Comparison of ENCODE assay signal across 8 cellular contexts in the genomic region with DNA sequence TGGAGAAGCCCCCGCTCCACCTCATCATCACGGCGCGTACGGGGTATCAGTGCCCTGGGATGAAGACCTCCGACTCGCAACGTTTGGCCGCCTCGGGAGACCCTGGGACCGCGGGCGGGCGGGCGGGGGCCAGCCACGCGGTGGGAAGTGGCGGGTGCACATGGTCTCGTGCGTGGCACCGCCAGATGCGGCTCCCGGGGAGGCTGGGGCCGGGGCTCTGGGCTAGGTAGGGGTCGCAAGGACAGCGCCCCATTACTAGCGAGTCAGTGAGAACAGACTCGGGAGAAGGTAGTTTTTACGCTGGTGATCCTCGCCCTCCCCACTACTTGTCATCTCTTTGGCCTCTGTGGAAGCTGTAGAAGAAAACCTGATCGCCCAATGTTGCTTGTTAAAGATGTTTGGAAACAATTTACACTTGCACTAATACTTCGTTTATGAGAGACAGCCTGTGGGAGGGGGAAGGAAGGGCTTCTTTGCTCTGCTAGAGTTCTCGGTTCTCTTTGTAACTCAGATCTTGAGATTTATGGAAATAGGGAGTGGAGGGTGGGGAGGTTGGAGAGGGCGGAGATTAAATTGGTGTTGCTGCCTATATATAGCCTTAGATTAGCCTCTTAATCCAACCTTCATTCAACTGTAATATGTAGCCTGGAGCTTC. TPM values are rescaled to one million over a fixed set of nuclear protein-coding genes. Genes with fewer than 3 reads are reported as not detected.
DNase-seq lines count a peak whose midpoint lies in the region; ATAC-seq and TF ChIP-seq lines count a peak whose summit lies in the region.

No MANE protein-coding gene starts in this region.

- H3K9me3 Mint-ChIP-seq in CD4-positive, alpha-beta T cell: no peaks in the 10 kb centered on the region
- no peaks in the 10 kb centered on the region for H3K9me3 Mint-ChIP-seq in GM23338
- H3K9me3 Mint-ChIP-seq in chondrocyte (ENCODE audit: low read depth): no peaks in the 10 kb centered on the region

- peak overlapping the region; percentile 75 for H3K27ac ChIP-seq in CD4-positive, alpha-beta T cell (ENCODE audit: low read depth, low read length)
- H3K27ac ChIP-seq in GM23338 (ENCODE audit: low read depth): no peak overlapping the region; the same call in 1 of the 2 replicates
- peak overlapping the region; percentile 93 for H3K27ac ChIP-seq in Panc1 (ENCODE audit: low read length)
- peak overlapping the region; percentile 78 to 99 for H3K27ac ChIP-seq in lung (ENCODE audit: low read depth in 1 of 2, low read length in 1 of 2)
- H3K27ac ChIP-seq in transverse colon: peak overlapping the region; percentile 93 to 98 (median 95)

- H3K27me3 ChIP-seq in CD4-positive, alpha-beta T cell (ENCODE audit: control insufficient read depth, insufficient read depth, low read length): no peaks in the 10 kb centered on the region
- H3K27me3 ChIP-seq in GM23338 (ENCODE audit: insufficient read depth): peaks cover 10% of the 10 kb centered on the region
- no peaks in the 10 kb centered on the region for H3K27me3 ChIP-seq in Panc1 (ENCODE audit: control insufficient read depth, insufficient read depth, low read length)
- no peaks in the 10 kb centered on the region for H3K27me3 ChIP-seq in lung (ENCODE audit: control insufficient read depth, insufficient read depth)
- H3K27me3 ChIP-seq in transverse colon: no peaks in the 10 kb centered on the region

- H3K9me3 ChIP-seq in CD4-positive, alpha-beta T cell (ENCODE audit: control insufficient read depth, low read length): no peaks in the 10 kb centered on the region
- H3K9me3 ChIP-seq in Panc1 (ENCODE audit: control insufficient read depth, insufficient read depth, low read depth, low read length): no peaks in the 10 kb centered on the region
- H3K9me3 ChIP-seq in lung (ENCODE audit: control insufficient read depth in 2 of 2, insufficient read depth in 1 of 2, low read length in 1 of 2): peaks cover 0 to 2% of the 10 kb centered on the region in 2 donors
- H3K9me3 ChIP-seq in transverse colon: no peaks in the 10 kb centered on the region

- H3K4me3 ChIP-seq in GM23338 (peak overlapping the region; percentile 88), Panc1 (ENCODE audit: low read depth in 2 of 2, low read length in 2 of 2) (peak overlapping the region; percentile 76 to 95), lung (peak overlapping the region; percentile 100), transverse colon (peak overlapping the region; percentile 60 to 88 (median 79))

- peak overlapping the region; percentile 90 for H3K27ac Mint-ChIP-seq in CD4-positive, alpha-beta T cell
- H3K27ac Mint-ChIP-seq in GM23338: peak overlapping the region; percentile 71
- H3K27ac Mint-ChIP-seq in chondrocyte (ENCODE audit: unreplicated experiment): peak overlapping the region; percentile 100

- H3K4me3 Mint-ChIP-seq in CD4-positive, alpha-beta T cell: peak overlapping the region; percentile 99
- peak overlapping the region; percentile 98 for H3K4me3 Mint-ChIP-seq in GM23338
- H3K4me3 Mint-ChIP-seq in chondrocyte (ENCODE audit: unreplicated experiment): peak overlapping the region; percentile 99

- BruUV-seq in Panc1 (replicated peaks; lab: Mats Ljungman, UMichigan): no TSS peak

- peaks cover 83% of the 10 kb centered on the region for H3K4me1 Mint-ChIP-seq in CD4-positive, alpha-beta T cell (ENCODE audit: low read depth)
- H3K4me1 Mint-ChIP-seq in GM23338: peaks cover 47% of the 10 kb centered on the region
- H3K4me1 Mint-ChIP-seq in chondrocyte (ENCODE audit: low read depth): peaks cover 66% of the 10 kb centered on the region

- no peak for ATAC-seq in CD4-positive, alpha-beta T cell (ENCODE audit: poor library complexity)
- ATAC-seq in GM23338 (peak; percentile 5), Panc1 (peak; percentile 18), lung (ENCODE audit: insufficient read depth, low FRiP score) (peak; percentile 0)

- TF ChIP-seq CTCF in CD4-positive, alpha-beta T cell (IDR thresholded peaks at IDR 0.05): no peak
- no peak for TF ChIP-seq CTCF in GM23338 (conservative IDR thresholded peaks at IDR 0.05; ENCODE audit: low read depth in 2 of 2)
- TF ChIP-seq CTCF in Panc1 (IDR thresholded peaks at IDR 0.05): no peak
- TF ChIP-seq CTCF in chondrocyte (IDR thresholded peaks at IDR 0.05): peak; percentile 11
- no peak for TF ChIP-seq CTCF in lung (IDR thresholded peaks at IDR 0.05; ENCODE audit: control extremely low read depth, extremely low read depth)
- TF ChIP-seq CTCF in transverse colon (IDR thresholded peaks at IDR 0.05): peak in 1 of 5 experiments; percentile 20

- POLR2A ChIA-PET in CD4-positive, alpha-beta T cell (lab: Charles Lee): interaction anchor here (0.6 to 2.9 kb wide), 7 partner anchors 8 to 652 kb away, joined by 3 to 42 read pairs (median 5); partner anchors contain the start of genes AHR, CRPPA and SOSTDC1
- POLR2A ChIA-PET in Panc1 (lab: Charles Lee): no interaction called here

- peaks cover 15% of the 10 kb centered on the region for H3K36me3 Mint-ChIP-seq in CD4-positive, alpha-beta T cell (ENCODE audit: low read depth)
- H3K36me3 Mint-ChIP-seq in GM23338 (ENCODE audit: low read depth): no peaks in the 10 kb centered on the region; the same call in 2 of the 3 replicates
- no peaks in the 10 kb centered on the region for H3K36me3 Mint-ChIP-seq in chondrocyte (ENCODE audit: low read depth)

- WGBS in lung, 2 donors: 1% methylated on average over 29 to 34 of the region's 34 CpGs
- WGBS in transverse colon (ENCODE audit: low coverage in 1 of 2), 2 donors: 0% methylated on average over 29 of the region's 34 CpGs; no CpG with 5 or more reads in 1 of the 2 donors

- in situ Hi-C loops in Panc1 (cut with HindIII; ENCODE audit: low pct_unique_long_range_greater_than_20kb, low sequenced_read_pairs): no loop called here
- in situ Hi-C loops in transverse colon (cut with MboI; ENCODE audit: low pct_ligation_motif_present in 1 of 4, low pct_unique_long_range_greater_than_20kb in 1 of 4, low sequenced_read_pairs in 3 of 4): no loop called here

- peaks cover 44% of the 10 kb centered on the region for H4K20me1 ChIP-seq in GM23338 (replicated peaks; ENCODE audit: insufficient read depth)

- CTCF ChIA-PET in CD4-positive, alpha-beta T cell (lab: Charles Lee): interaction anchor here (0.8 kb wide), 1 partner anchor 82 kb away, joined by 3 read pairs; no protein-coding TSS in a partner anchor
- CTCF ChIA-PET in Panc1 (lab: Charles Lee): no interaction called here

- intact Hi-C loops in CD4-positive, alpha-beta T cell (cut with DNase I, micrococcal nuclease): loop anchor here (5.0 kb wide), 3 partner anchors 224 to 1296 kb away; partner anchors contain the start of genes CRPPA (in 2 of the 2), AHR (in 1 of the 2) and SNX13 (in 1 of the 2)
- intact Hi-C loops in Panc1 (cut with micrococcal nuclease; ENCODE audit: unreplicated experiment) (no loop called here), transverse colon (cut with DNase I; ENCODE audit: low total_unique reads) (no loop called here)

- no peaks in the 10 kb centered on the region for H3K36me3 ChIP-seq in GM23338 (ENCODE audit: insufficient read depth)
- no peaks in the 10 kb centered on the region; the same call in 1 of the 2 replicates for H3K36me3 ChIP-seq in Panc1 (ENCODE audit: control insufficient read depth, insufficient read depth, low read length)
- H3K36me3 ChIP-seq in lung (ENCODE audit: control insufficient read depth in 2 of 2, insufficient read depth in 2 of 2, low read length in 2 of 2): no peaks in the 10 kb centered on the region
- H3K36me3 ChIP-seq in transverse colon: no peaks in the 10 kb centered on the region

- no peaks in the 10 kb centered on the region for H3F3A ChIP-seq in GM23338 (replicated peaks; ENCODE audit: low read depth)

- H3K4me1 ChIP-seq in GM23338 (ENCODE audit: insufficient read depth) (peaks cover 29% of the 10 kb centered on the region), Panc1 (ENCODE audit: control insufficient read depth, insufficient read depth, low read length) (peaks cover 43% of the 10 kb centered on the region), lung (ENCODE audit: control insufficient read depth in 2 of 2, insufficient read depth in 2 of 2, low read length in 2 of 2) (peaks cover 3 to 19% of the 10 kb centered on the region in 2 donors), transverse colon (peaks cover 0 to 59% (median 33%) of the 10 kb centered on the region in 4 donors)

- peak overlapping the region; percentile 90 for H3K4me2 ChIP-seq in GM23338

- no peaks in the 10 kb centered on the region for H3K27me3 Mint-ChIP-seq in CD4-positive, alpha-beta T cell
- H3K27me3 Mint-ChIP-seq in GM23338 (ENCODE audit: insufficient read depth, low read depth, poor library complexity) (peaks cover 12% of the 10 kb centered on the region), chondrocyte (ENCODE audit: low read depth) (no peaks in the 10 kb centered on the region)

- H3K79me2 ChIP-seq in GM23338 (replicated peaks; ENCODE audit: insufficient read depth): peaks cover 55% of the 10 kb centered on the region

- H2AFZ ChIP-seq in GM23338: no peak overlapping the region

- no peaks in the 10 kb centered on the region for H3K9me2 ChIP-seq in GM23338 (ENCODE audit: insufficient read depth)

- no peak for DNase-seq in CD4-positive, alpha-beta T cell
- DNase-seq in GM23338 (ENCODE audit: low spot score) (no peak), Panc1 (ENCODE audit: low read depth, low spot score) (no peak), chondrocyte (ENCODE audit: low spot score) (no peak), lung (ENCODE audit: low spot score) (no peak), transverse colon (peak; percentile 17), DMS153 (lab: John Stamatoyannopoulos, UW) (no peak)
- DNase-seq in NK-92 treated with Interleukin-12 subunit alpha and Interleukin-12 subunit beta, amount 100 ng/mL, for 24 hours (lab: John Stamatoyannopoulos, UW): no peak

- TF ChIP-seq POLR2A in transverse colon (IDR thresholded peaks at IDR 0.05): no peak

- TF ChIP-seq EP300 in transverse colon (IDR thresholded peaks at IDR 0.05; ENCODE audit: low read depth): no peak

TF ChIP-seq in GM23338, 12 proteins besides CTCF, POLR2A, EP300 and RAD21 (continues in another document):
- TF ChIP-seq ZNF114 (CRISPR knock-in tag; IDR thresholded peaks at IDR 0.05): no peak

RNA-seq across cellular contexts. Expression of gene BZW2, which starts 0.6 kb away (rescaled TPM):
- 10 to 100 TPM; 15.1 to 17.2 TPM for total RNA-seq in CD4-positive, alpha-beta T cell
- total RNA-seq in GM23338 (2014; rRNA removed; shearing (Covaris generic)): 95.3 and 108 TPM in 2 replicates
- polyA plus RNA-seq in GM23338 (2016; fragmentation: Nextera tagmentation; extraction: Ambion mirVana) (83.9 and 88.8 TPM in 2 replicates), lung (10 to 100 TPM; 32.4 to 53.7 TPM)
- total RNA-seq in Panc1 (2021; ENCODE audit: unreplicated experiment) (80.9 TPM), chondrocyte (42.6 to 50.0 TPM (median 44.8 TPM) in 3 replicates), lung (10 to 100 TPM; 44.3 to 47.9 TPM), transverse colon (100 to 1,000 TPM in 1 of 4 donors, 10 to 100 TPM in 3; 16.1 to 135 (median 70.9) TPM)
- polyA plus RNA-seq in Panc1 (2012; ENCODE audit: insufficient read length): 58.7 TPM

RNA-seq across cellular contexts. Expression of gene ANKMY2, which starts 1.0 kb away (rescaled TPM):
- 1 to 10 TPM; 3.3 to 5.1 TPM for total RNA-seq in CD4-positive, alpha-beta T cell
- total RNA-seq in GM23338 (2014; rRNA removed; shearing (Covaris generic)): 9.2 and 9.5 TPM in 2 replicates
- polyA plus RNA-seq in GM23338 (2016; fragmentation: Nextera tagmentation; extraction: Ambion mirVana) (3.1 and 4.4 TPM in 2 replicates), lung (1 to 10 TPM; 4.9 to 6.0 TPM)
- total RNA-seq in Panc1 (2021; ENCODE audit: unreplicated experiment) (18.6 TPM), chondrocyte (18.0 to 23.3 TPM (median 21.8 TPM) in 3 replicates), lung (10 to 100 TPM; 13.5 to 26.2 TPM), transverse colon (10 to 100 TPM in 2 of 4 donors, 1 to 10 TPM in 1, under 1 TPM in 1; 0.75 to 22.5 (median 12.0) TPM)
- 15.1 TPM for polyA plus RNA-seq in Panc1 (2012; ENCODE audit: insufficient read length)

Comparison
In these comparisons a context has a peak if more than half of its experiments do, and no peak if none do; other contexts are left out.
1. intact Hi-C loops: an anchor here in CD4-positive, alpha-beta T cell (5.0 kb wide); none called in Panc1 and transverse colon.